Comparison of ENCODE assay signal across 21 cellular contexts in genomic region chr6:8315154-8315553, GRCh38.
"Had no signal": no experiment of that assay in that cellular context is flagged by ENCODE, and none has a peak within 500 bp of the region (broad histone marks: within the 10 kb centered on the region; RNA-seq: fewer than 3 reads in every experiment).

No MANE protein-coding gene starts in this region.

- ATAC-seq: HepG2 had no signal

- H3K4me3 ChIP-seq: MG63, SJCRH30, SK-N-MC had no signal

- FAIRE-seq: HepG2, RCC 7860 had no signal

- H3K4me1 ChIP-seq: SJCRH30 had no signal

- DNase-seq: IMR-90, Karpas-422, KG1, MG63, NCI-H1092, NCI-H1436, NCI-H187, NCI-H2029, NCI-H2081 treated with DMSO at 0.1 percent for 48 hours, NCI-H2171, NCI-H226, NCI-H446, NCI-H510A, NCI-H524 treated with DMSO at 0.1 percent for 48 hours, NCI-H69, SHP77 treated with DMSO at 0.1 percent for 48 hours, SJCRH30 had no signal

- H3K27me3 ChIP-seq: MG63, SJCRH30 had no signal

- H3K27ac ChIP-seq: RWPE1, SJCRH30, SK-N-MC had no signal

- H3K36me3 ChIP-seq: MG63, SJCRH30 had no signal

- H3K9me3 ChIP-seq: MG63, SJCRH30 had no signal
